21 cellular contexts compared by ENCODE assay signal in the genomic region with DNA sequence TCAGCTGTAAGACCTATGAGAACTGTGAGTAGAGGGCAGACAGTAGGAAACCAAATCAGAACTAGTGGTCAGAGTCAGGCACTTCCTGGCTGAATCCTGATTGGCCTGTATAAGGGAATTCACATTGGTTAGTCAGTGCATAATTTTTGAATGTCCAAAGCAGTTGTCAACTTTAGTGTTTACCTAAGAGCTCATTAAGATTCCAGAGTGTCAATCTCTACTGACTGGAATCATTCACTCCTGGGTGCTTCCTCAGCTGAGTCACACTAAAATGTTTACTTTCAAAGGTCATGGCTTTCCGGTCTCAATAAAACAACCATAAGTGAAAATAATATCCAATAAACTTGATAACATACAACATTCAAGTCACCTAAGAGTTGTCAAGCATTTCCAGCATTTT.
DNase-seq lines count a peak whose midpoint lies in the region; ATAC-seq and TF ChIP-seq lines count a peak whose summit lies in the region.
"Had no signal": no experiment of that assay in that cellular context is flagged by ENCODE, and none has a peak within 500 bp of the region (broad histone marks: within the 10 kb centered on the region; RNA-seq: fewer than 3 reads in every experiment).

No MANE protein-coding gene starts in this region.

- intact Hi-C loops in activated CD4-positive, alpha-beta T cell treated with anti-CD3 and anti-CD28 coated beads, Interleukin-2, amount 10 ng/mL, durations not matched to agents 24 days and 14 days (cut with micrococcal nuclease): no loop called here
- intact Hi-C loops in PC-3 (cut with micrococcal nuclease): loop anchor here (5.0 to 10.0 kb wide), 2 partner anchors 124 to 207 kb away; no protein-coding TSS in a partner anchor
- intact Hi-C loops in uterus (cut with DNase I; ENCODE audit: low total_unique reads): no loop called here

- no peaks in the 10 kb centered on the region for H4K20me1 ChIP-seq in PC-3 (ENCODE audit: low read length)

- TF ChIP-seq CTCF in PC-3 (conservative IDR thresholded peaks at IDR 0.05; ENCODE audit: low read depth, low read length) (no peak), foreskin keratinocyte (conservative IDR thresholded peaks at IDR 0.05) (no peak), uterus (IDR thresholded peaks at IDR 0.05) (no peak)

- no peak overlapping the region for H3K4me3 ChIP-seq in PC-3 (ENCODE audit: low read length)
- no peak overlapping the region for H3K4me3 ChIP-seq in uterus
- H3K4me3 ChIP-seq: coronary artery had no signal

- no peaks in the 10 kb centered on the region for H3K9me2 ChIP-seq in PC-3 (replicated peaks; ENCODE audit: low read length)

- peak; percentile 97 for ATAC-seq in PC-3
- ATAC-seq in foreskin keratinocyte: no peak
- ATAC-seq in HG03571 (IDR thresholded peaks at IDR 0.05; ENCODE audit: unreplicated experiment): no peak
- ATAC-seq: natural killer cell treated with Interleukin-12 subunit alpha and Interleukin-12 subunit beta and Interleukin-15 and Interleukin-18, amount 100 ng/mL, for 72 hours; stimulated activated naive CD8-positive, alpha-beta T cell treated with anti-CD3 and anti-CD28 coated beads, Interleukin-15, Interleukin-2, amounts not matched to agents 100 U/mL and 50 U/mL, for 24 hours had no signal

- H3K4me1 Mint-ChIP-seq in activated CD4-positive, alpha-beta T cell treated with anti-CD3 and anti-CD28 coated beads, Interleukin-2, amount 10 ng/mL, durations not matched to agents 24 days and 14 days: no peaks in the 10 kb centered on the region
- H3K4me1 Mint-ChIP-seq: activated B cell treated with CpG ODN at 0.5 μM for 24 hours had no signal

- no peak for TF ChIP-seq POLR2A in uterus (IDR thresholded peaks at IDR 0.05)

- no peaks in the 10 kb centered on the region for H3K27me3 Mint-ChIP-seq in activated CD4-positive, alpha-beta T cell treated with anti-CD3 and anti-CD28 coated beads, Interleukin-2, amount 10 ng/mL, durations not matched to agents 24 days and 14 days
- H3K27me3 Mint-ChIP-seq: activated B cell treated with CpG ODN at 0.5 μM for 24 hours; natural killer cell treated with Interleukin-12 subunit alpha and Interleukin-12 subunit beta and Interleukin-15 and Interleukin-18, amount 100 ng/mL, for 72 hours had no signal

- no peak overlapping the region for H3K9ac ChIP-seq in PC-3 (ENCODE audit: low read length)
- H3K9ac ChIP-seq: KMS-11 had no signal

- H3K79me2 ChIP-seq in PC-3 (ENCODE audit: low read length): no peaks in the 10 kb centered on the region

- DNase-seq in activated CD4-positive, alpha-beta T cell treated with anti-CD3 and anti-CD28 coated beads, Interleukin-2, amount 10 ng/mL, durations not matched to agents 24 days and 14 days: peak; percentile 10
- no peak for DNase-seq in activated CD4-positive, alpha-beta T cell treated with anti-CD3 and anti-CD28 coated beads for 48 hours
- peak; percentile 94 for DNase-seq in PC-3
- DNase-seq in foreskin keratinocyte: peak; percentile 24 to 37
- no peak for DNase-seq in cortex of kidney (lab: John Stamatoyannopoulos, UW)
- no peak for DNase-seq in cerebellar nuclear complex (lab: John Stamatoyannopoulos, UW)
- no peak for DNase-seq in uterus
- DNase-seq: activated B cell treated with CpG ODN at 0.5 μM for 24 hours; activated effector memory CD4-positive, alpha-beta T cell treated with Interleukin-2 at 50 U/mL for 16 hours; anterior cingulate cortex; NCI-H1694 treated with DMSO at 0.1 percent for 48 hours; NCI-H524; stimulated activated CD4-positive, alpha-beta T cell treated with anti-CD3 and anti-CD28 coated beads, Interleukin-15, amount 100 ng/mL, for 24 hours; stimulated activated naive CD8-positive, alpha-beta T cell treated with anti-CD3 and anti-CD28 coated beads, Interleukin-15, Interleukin-2, amounts not matched to agents 100 U/mL and 50 U/mL, for 24 hours; T-helper 1 cell had no signal

- no peaks in the 10 kb centered on the region for H3K36me3 Mint-ChIP-seq in activated CD4-positive, alpha-beta T cell treated with anti-CD3 and anti-CD28 coated beads, Interleukin-2, amount 10 ng/mL, durations not matched to agents 24 days and 14 days (ENCODE audit: low read depth)
- H3K36me3 Mint-ChIP-seq: type B pancreatic cell had no signal

- H3F3A ChIP-seq in PC-3 (ENCODE audit: low read length, unreplicated experiment): no peaks in the 10 kb centered on the region

- no peak overlapping the region for H2AFZ ChIP-seq in PC-3 (ENCODE audit: low read length)

- CTCF ChIA-PET in PC-3 (lab: Charles Lee): interaction anchor here (0.7 kb wide), 1 partner anchor 575 kb away, joined by 3 read pairs; no protein-coding TSS in a partner anchor

- H3K27me3 ChIP-seq in PC-3 (ENCODE audit: low read length): no peaks in the 10 kb centered on the region
- peaks cover 3% of the 10 kb centered on the region for H3K27me3 ChIP-seq in foreskin keratinocyte
- H3K27me3 ChIP-seq in uterus: no peaks in the 10 kb centered on the region

- H3K9me3 ChIP-seq in PC-3 (ENCODE audit: low read length) (no peaks in the 10 kb centered on the region), uterus (no peaks in the 10 kb centered on the region)

- H3K36me3 ChIP-seq in PC-3 (ENCODE audit: low read depth, low read length) (no peaks in the 10 kb centered on the region), uterus (no peaks in the 10 kb centered on the region)

- no TSS peak for BruUV-seq in PC-3 (replicated peaks; lab: Mats Ljungman, UMichigan)

- H3K4me3 Mint-ChIP-seq in activated CD4-positive, alpha-beta T cell treated with anti-CD3 and anti-CD28 coated beads, Interleukin-2, amount 10 ng/mL, durations not matched to agents 24 days and 14 days: no peak overlapping the region
- H3K4me3 Mint-ChIP-seq: activated B cell treated with CpG ODN at 0.5 μM for 24 hours; natural killer cell treated with Interleukin-12 subunit alpha and Interleukin-12 subunit beta and Interleukin-15 and Interleukin-18, amount 100 ng/mL, for 72 hours; type B pancreatic cell had no signal

- H3K4me1 ChIP-seq in PC-3 (ENCODE audit: insufficient read depth, low read length) (peaks cover 15% of the 10 kb centered on the region), foreskin keratinocyte (no peaks in the 10 kb centered on the region), uterus (no peaks in the 10 kb centered on the region)

- no peak overlapping the region for H3K27ac Mint-ChIP-seq in activated CD4-positive, alpha-beta T cell treated with anti-CD3 and anti-CD28 coated beads, Interleukin-2, amount 10 ng/mL, durations not matched to agents 24 days and 14 days
- H3K27ac Mint-ChIP-seq: activated B cell treated with CpG ODN at 0.5 μM for 24 hours; natural killer cell treated with Interleukin-12 subunit alpha and Interleukin-12 subunit beta and Interleukin-15 and Interleukin-18, amount 100 ng/mL, for 72 hours; type B pancreatic cell had no signal

- no peaks in the 10 kb centered on the region for H3K9me3 Mint-ChIP-seq in activated CD4-positive, alpha-beta T cell treated with anti-CD3 and anti-CD28 coated beads, Interleukin-2, amount 10 ng/mL, durations not matched to agents 24 days and 14 days
- H3K9me3 Mint-ChIP-seq: activated B cell treated with CpG ODN at 0.5 μM for 24 hours, type B pancreatic cell had no signal

- H3K27ac ChIP-seq in PC-3 (ENCODE audit: low read length): peak overlapping the region; percentile 12; the same call in 1 of the 2 replicates
- H3K27ac ChIP-seq in foreskin keratinocyte: no peak overlapping the region
- H3K27ac ChIP-seq in uterus: no peak overlapping the region
- H3K27ac ChIP-seq: C4-2B, coronary artery, KMS-11 had no signal

- peak overlapping the region; percentile 29 for H3K4me2 ChIP-seq in PC-3 (ENCODE audit: low read length)
- H3K4me2 ChIP-seq: KMS-11 had no signal

- POLR2A ChIA-PET in PC-3 (lab: Charles Lee; ENCODE audit: unreplicated experiment): interaction anchor here (0.7 kb wide), 1 partner anchor 37 kb away, joined by 3 read pairs; no protein-coding TSS in a partner anchor

Comparison
In these comparisons a context has a peak if more than half of its experiments do, and no peak if none do; other contexts are left out.
1. DNase-seq: peak in activated CD4-positive, alpha-beta T cell treated with anti-CD3 and anti-CD28 coated beads, Interleukin-2, amount 10 ng/mL, durations not matched to agents 24 days and 14 days (single experiment), PC-3 (single experiment) and foreskin keratinocyte (2 of 2); none in activated CD4-positive, alpha-beta T cell treated with anti-CD3 and anti-CD28 coated beads for 48 hours (single experiment), cortex of kidney (single experiment), cerebellar nuclear complex (0 of 2) and uterus (0 of 2).